Comparison of ENCODE assay signal across 8 cellular contexts in genomic region chr5:137660349-137660817, GRCh38.
DNase-seq lines count a peak whose midpoint lies in the region; ATAC-seq and TF ChIP-seq lines count a peak whose summit lies in the region.

No MANE protein-coding gene starts in this region.

- H3K9ac ChIP-seq in Karpas-422 (ENCODE audit: low read length): no peak overlapping the region

- H3F3A ChIP-seq in DOHH2 (ENCODE audit: control insufficient read depth, insufficient read depth): no peaks in the 10 kb centered on the region

- no peaks in the 10 kb centered on the region for H3K4me1 Mint-ChIP-seq in activated T-helper 17 cell treated with anti-CD3 and anti-CD28 coated beads, Interleukin-2, amount 50 U/mL, for 72 hours

- no peaks in the 10 kb centered on the region for H3K4me1 ChIP-seq in DOHH2 (ENCODE audit: control insufficient read depth, low read length)
- no peaks in the 10 kb centered on the region for H3K4me1 ChIP-seq in Karpas-422 (ENCODE audit: low read length)
- no peaks in the 10 kb centered on the region for H3K4me1 ChIP-seq in osteoblast (ENCODE audit: insufficient read depth, low read length)
- peaks cover 3 to 32% of the 10 kb centered on the region in 2 donors for H3K4me1 ChIP-seq in thyroid gland

- H3K4me3 Mint-ChIP-seq in activated T-helper 17 cell treated with anti-CD3 and anti-CD28 coated beads, Interleukin-2, amount 50 U/mL, for 72 hours: no peak overlapping the region

- H3K79me2 ChIP-seq in DOHH2 (ENCODE audit: control insufficient read depth, low read length): no peaks in the 10 kb centered on the region
- H3K79me2 ChIP-seq in Karpas-422 (ENCODE audit: low read length): no peaks in the 10 kb centered on the region
- H3K79me2 ChIP-seq in osteoblast (ENCODE audit: insufficient read depth, low read length): no peaks in the 10 kb centered on the region

- TF ChIP-seq CTCF in DOHH2 (IDR thresholded peaks at IDR 0.05; ENCODE audit: low read depth, low read length, poor library complexity, severe bottlenecking) (peak; percentile 83), foreskin fibroblast (IDR thresholded peaks at IDR 0.05; ENCODE audit: low read depth, low read length) (peak; percentile 82), osteoblast (IDR thresholded peaks at IDR 0.05; ENCODE audit: extremely low read depth, low read depth, low read length) (peak; percentile 88), thyroid gland (IDR thresholded peaks at IDR 0.05) (peak; percentile 35 to 95 (median 78))

- H3K9me3 ChIP-seq in DOHH2 (ENCODE audit: control insufficient read depth, insufficient read depth, low read length) (no peaks in the 10 kb centered on the region), Karpas-422 (ENCODE audit: low read length) (no peaks in the 10 kb centered on the region), osteoblast (ENCODE audit: low read depth, low read length) (no peaks in the 10 kb centered on the region), thyroid gland (no peaks in the 10 kb centered on the region)

- H3K36me3 Mint-ChIP-seq in activated T-helper 17 cell treated with anti-CD3 and anti-CD28 coated beads, Interleukin-2, amount 50 U/mL, for 72 hours (ENCODE audit: low read depth): no peaks in the 10 kb centered on the region

- H2AFZ ChIP-seq in Karpas-422 (ENCODE audit: low read length) (no peak overlapping the region), osteoblast (ENCODE audit: low read length) (peak overlapping the region; percentile 25)

- H3K36me3 ChIP-seq in DOHH2 (ENCODE audit: control insufficient read depth, low read length): no peaks in the 10 kb centered on the region
- H3K36me3 ChIP-seq in Karpas-422 (ENCODE audit: insufficient read depth, low read length): no peaks in the 10 kb centered on the region
- no peaks in the 10 kb centered on the region for H3K36me3 ChIP-seq in osteoblast (ENCODE audit: insufficient read depth, low read length)
- H3K36me3 ChIP-seq in thyroid gland: no peaks in the 10 kb centered on the region

- intact Hi-C loops in thyroid gland (cut with DNase I): loop anchor here (2.0 kb wide), 1 partner anchor 76 kb away; the partner anchor contains the start of gene KLHL3

- H3K27me3 Mint-ChIP-seq in activated T-helper 17 cell treated with anti-CD3 and anti-CD28 coated beads, Interleukin-2, amount 50 U/mL, for 72 hours: no peaks in the 10 kb centered on the region

- H3K4me3 ChIP-seq in DOHH2 (ENCODE audit: low read length) (no peak overlapping the region), Karpas-422 (ENCODE audit: low read length) (no peak overlapping the region), foreskin fibroblast (ENCODE audit: low read depth in 1 of 2, low read length in 2 of 2) (no peak overlapping the region), osteoblast (ENCODE audit: insufficient read depth, low read length) (no peak overlapping the region), thyroid gland (replicated peaks in 1 of 3) (no peak overlapping the region)

- H3K9me3 Mint-ChIP-seq in activated T-helper 17 cell treated with anti-CD3 and anti-CD28 coated beads, Interleukin-2, amount 50 U/mL, for 72 hours: no peaks in the 10 kb centered on the region

- H3K27me3 ChIP-seq in DOHH2 (ENCODE audit: control insufficient read depth, low read length) (no peaks in the 10 kb centered on the region), Karpas-422 (ENCODE audit: low read length) (no peaks in the 10 kb centered on the region), osteoblast (ENCODE audit: insufficient read depth, low read length) (no peaks in the 10 kb centered on the region), thyroid gland (no peaks in the 10 kb centered on the region)

- no peak overlapping the region for H3K4me2 ChIP-seq in DOHH2 (ENCODE audit: low read length)
- no peak overlapping the region for H3K4me2 ChIP-seq in Karpas-422 (ENCODE audit: low read depth, low read length, poor library complexity, severe bottlenecking)
- H3K4me2 ChIP-seq in osteoblast (ENCODE audit: insufficient read depth, low read length): no peak overlapping the region

- H3K9me2 ChIP-seq in DOHH2 (replicated peaks; ENCODE audit: control insufficient read depth, low read length): no peaks in the 10 kb centered on the region
- no peaks in the 10 kb centered on the region for H3K9me2 ChIP-seq in Karpas-422 (replicated peaks; ENCODE audit: insufficient read depth, low read length)

- no peak for TF ChIP-seq POLR2A in thyroid gland (IDR thresholded peaks at IDR 0.05)

- H3K27ac Mint-ChIP-seq in activated T-helper 17 cell treated with anti-CD3 and anti-CD28 coated beads, Interleukin-2, amount 50 U/mL, for 72 hours: no peak overlapping the region

- no peaks in the 10 kb centered on the region for H4K20me1 ChIP-seq in DOHH2 (ENCODE audit: control insufficient read depth, insufficient read depth, low read depth, low read length)
- no peaks in the 10 kb centered on the region for H4K20me1 ChIP-seq in Karpas-422 (ENCODE audit: insufficient read depth, low read depth, low read length)
- H4K20me1 ChIP-seq in osteoblast (ENCODE audit: insufficient read depth, low read length): no peaks in the 10 kb centered on the region

- H3K27ac ChIP-seq in DOHH2 (ENCODE audit: low read depth, low read length): no peak overlapping the region
- H3K27ac ChIP-seq in Karpas-422 (ENCODE audit: low read length): no peak overlapping the region
- no peak overlapping the region for H3K27ac ChIP-seq in osteoblast (ENCODE audit: low read depth, low read length)
- peak overlapping the region; percentile 61 to 76 (median 66) for H3K27ac ChIP-seq in thyroid gland

- ATAC-seq in GM21723 (IDR thresholded peaks at IDR 0.05; ENCODE audit: unreplicated experiment): peak; percentile 92
- peak; percentile 90 for ATAC-seq in activated T-helper 17 cell treated with anti-CD3 and anti-CD28 coated beads, Interleukin-2, amount 50 U/mL, for 72 hours (replicated peaks)

- 9 to 14% methylated on average over 6 of the region's 6 CpGs for WGBS in thyroid gland, 2 donors

- DNase-seq in Karpas-422 (peak; percentile 86), RPMI7951 (ENCODE audit: low read depth) (peak; percentile 53), foreskin fibroblast (peak; percentile 59 to 86), osteoblast (ENCODE audit: insufficient read length, low spot score, missing footprints) (peak; percentile 73), thyroid gland (peak; percentile 90)

Comparison
In these comparisons a context has a peak if more than half of its experiments do, and no peak if none do; other contexts are left out.
1. H3K27ac ChIP-seq: peak in thyroid gland (3 of 3); none in DOHH2 (single experiment), Karpas-422 (single experiment) and osteoblast (single experiment).
2. Peak in every context shown above with its lines, with median percentiles within 50 percentile points of each other: CTCF ChIP-seq and DNase-seq.